9 cellular contexts compared by ENCODE assay signal in the genomic region with DNA sequence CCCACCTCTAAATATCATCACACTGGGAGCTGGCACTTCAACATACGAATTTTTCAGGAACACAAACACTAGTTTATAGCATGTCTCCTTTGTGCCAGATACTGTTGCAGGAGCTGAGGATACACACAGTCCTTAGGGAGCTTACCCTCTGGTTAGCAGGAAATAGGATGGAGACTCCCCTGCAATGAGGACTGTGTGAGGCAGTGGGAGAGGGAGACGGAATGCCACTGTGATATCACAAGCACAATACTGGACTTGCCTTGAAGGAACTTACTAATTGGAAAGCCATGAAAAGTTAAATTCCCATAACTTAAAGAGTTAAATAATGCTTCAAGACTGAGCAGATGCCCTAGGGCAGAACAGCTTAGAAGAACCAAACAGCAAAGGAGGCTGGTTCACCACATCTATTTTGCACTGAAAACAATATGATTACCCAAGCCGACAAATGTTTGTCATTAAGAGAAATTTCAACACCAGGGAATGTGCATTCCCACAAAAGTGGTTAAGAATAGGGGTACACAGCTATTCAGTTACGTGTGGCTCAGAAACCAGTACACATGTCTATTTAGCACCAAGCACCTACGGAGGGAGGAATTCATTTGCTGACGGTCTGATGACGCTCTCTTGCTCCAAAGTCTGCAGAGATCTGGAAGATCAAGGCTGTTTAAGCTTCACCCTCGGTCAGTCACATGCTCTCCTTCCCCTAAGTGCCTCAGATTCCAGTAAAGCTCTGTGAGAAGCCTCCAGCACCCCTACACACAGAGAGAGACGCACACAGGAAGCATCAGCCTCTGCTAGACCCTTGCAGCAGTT. TPM values are rescaled to one million over a fixed set of nuclear protein-coding genes. Genes with fewer than 3 reads are reported as not detected.
A peak's percentile ranks its signal among the peaks of the same experiment; 100 is the strongest.
DNase-seq lines count a peak whose midpoint lies in the region; ATAC-seq and TF ChIP-seq lines count a peak whose summit lies in the region.
"Had no signal": no experiment of that assay in that cellular context is flagged by ENCODE, and none has a peak within 500 bp of the region (broad histone marks: within the 10 kb centered on the region; RNA-seq: fewer than 3 reads in every experiment).

No MANE protein-coding gene starts in this region.

- H3K4me3 ChIP-seq in liver (ENCODE audit: low read depth in 1 of 3, low read length in 3 of 3) (peak overlapping the region in 1 of 3 donors; percentile 18), tibial artery (peak overlapping the region in 1 of 2 donors; percentile 15), endodermal cell (ENCODE audit: low read length) (no peak overlapping the region)

- intact Hi-C loops in tibial artery (cut with DNase I; ENCODE audit: low total_unique reads), result no loop called here

- H3K9me3 ChIP-seq in liver (ENCODE audit: control insufficient read depth in 4 of 4, low read length in 3 of 4) (no peaks in the 10 kb centered on the region), tibial artery (no peaks in the 10 kb centered on the region), endodermal cell (ENCODE audit: control insufficient read depth, low read length) (no peaks in the 10 kb centered on the region)

- H3K9me3 Mint-ChIP-seq in brain (no peaks in the 10 kb centered on the region), endodermal cell (no peaks in the 10 kb centered on the region)
- H3K9me3 Mint-ChIP-seq: IgD-negative memory B cell had no signal

- peak overlapping the region in 3 of 5 experiments; percentile 5 to 90 (median 19) for H3K27ac Mint-ChIP-seq in brain
- no peak overlapping the region for H3K27ac Mint-ChIP-seq in endodermal cell
- H3K27ac Mint-ChIP-seq: IgD-negative memory B cell had no signal

- no peaks in the 10 kb centered on the region for H3K27me3 ChIP-seq in liver (ENCODE audit: control insufficient read depth in 4 of 4, insufficient read depth in 4 of 4, low read length in 3 of 4)
- no peaks in the 10 kb centered on the region for H3K27me3 ChIP-seq in tibial artery
- peaks cover 6% of the 10 kb centered on the region for H3K27me3 ChIP-seq in endodermal cell (ENCODE audit: control insufficient read depth, insufficient read depth, low read length, poor library complexity, severe bottlenecking)

- DNase-seq in activated CD8-positive, alpha-beta memory T cell treated with anti-CD3 and anti-CD28 coated beads, Interleukin-2, amount 50 U/mL, for 48 hours, result peak; percentile 46
- DNase-seq in activated CD8-positive, alpha-beta memory T cell treated with anti-CD3 and anti-CD28 coated beads, Interleukin-2, amount 50 U/mL, for 4 hours, result no peak
- DNase-seq in tibial artery, result peak; percentile 11 to 64
- no peak for DNase-seq in endodermal cell
- DNase-seq in NAMALWA (ENCODE audit: low spot score), result no peak

- TF ChIP-seq CTCF in brain (conservative IDR thresholded peaks at IDR 0.05) (no peak), liver (IDR thresholded peaks at IDR 0.05; ENCODE audit: low read depth, low read length, missing input control) (no peak), tibial artery (IDR thresholded peaks at IDR 0.05) (no peak), endodermal cell (conservative IDR thresholded peaks at IDR 0.05) (no peak)

- peak; percentile 36 to 37 for TF ChIP-seq RAD21 in liver (IDR thresholded peaks at IDR 0.05)

- H3K27me3 Mint-ChIP-seq in brain (peaks cover 6% of the 10 kb centered on the region), endodermal cell (ENCODE audit: insufficient read depth) (peaks cover under 1% of the 10 kb centered on the region)

- peak overlapping the region; percentile 81 to 92 for H3K27ac ChIP-seq in liver (ENCODE audit: low read depth in 1 of 2, low read length in 2 of 2)
- peak overlapping the region; percentile 55 to 95 for H3K27ac ChIP-seq in tibial artery
- H3K27ac ChIP-seq in endodermal cell (ENCODE audit: low read depth, low read length), result no peak overlapping the region

- H3K36me3 Mint-ChIP-seq in brain (peaks cover 9% of the 10 kb centered on the region), endodermal cell (ENCODE audit: low read depth) (no peaks in the 10 kb centered on the region)
- H3K36me3 Mint-ChIP-seq: IgD-negative memory B cell had no signal

- H3K4me1 ChIP-seq in liver (ENCODE audit: control insufficient read depth in 4 of 4, insufficient read depth in 4 of 4, low read length in 3 of 4) (peaks cover 12 to 57% (median 38%) of the 10 kb centered on the region in 4 donors), tibial artery (peaks cover 0 to 92% (median 66%) of the 10 kb centered on the region in 4 donors), endodermal cell (ENCODE audit: control insufficient read depth, insufficient read depth, low read length) (no peaks in the 10 kb centered on the region)

- peak overlapping the region; percentile 64 to 96 for H3K9ac ChIP-seq in liver (ENCODE audit: low read depth in 1 of 2, low read length in 2 of 2)
- no peak overlapping the region for H3K9ac ChIP-seq in endodermal cell (ENCODE audit: extremely low read depth, low read length, poor library complexity, severe bottlenecking)

- H3K36me3 ChIP-seq in liver (ENCODE audit: control insufficient read depth in 4 of 4, insufficient read depth in 3 of 4, low read depth in 1 of 4, low read length in 3 of 4) (no peaks in the 10 kb centered on the region), tibial artery (no peaks in the 10 kb centered on the region), endodermal cell (ENCODE audit: control insufficient read depth, insufficient read depth, low read length) (no peaks in the 10 kb centered on the region)

- H3K4me1 Mint-ChIP-seq in brain (peaks cover 49% of the 10 kb centered on the region), endodermal cell (peaks cover 35% of the 10 kb centered on the region)

- ATAC-seq in HG03342 (IDR thresholded peaks at IDR 0.05; ENCODE audit: unreplicated experiment), result no peak

- WGBS in liver, result 21% methylated on average over 9 of the region's 9 CpGs
- WGBS in endodermal cell (ENCODE audit: insufficient coverage in 1 of 2, insufficient read length in 1 of 2), 2 experiments, result 83 to 91% methylated on average over 7 to 9 of the region's 9 CpGs

- peak overlapping the region; percentile 2 to 35 (median 21) for H3K4me3 Mint-ChIP-seq in brain
- no peak overlapping the region for H3K4me3 Mint-ChIP-seq in endodermal cell

TF ChIP-seq in liver, 16 proteins besides CTCF, POLR2A, EP300 and RAD21 (continues in another document):
- peak; percentile 59 for TF ChIP-seq YY1 (IDR thresholded peaks at IDR 0.05)
- peak; percentile 35 for TF ChIP-seq ATF3 (IDR thresholded peaks at IDR 0.05)
- TF ChIP-seq FOXA1 (IDR thresholded peaks at IDR 0.05), result no peak
- peak; percentile 65 for TF ChIP-seq SP1 (IDR thresholded peaks at IDR 0.05)
- peak; percentile 61 to 71 for TF ChIP-seq RXRA (IDR thresholded peaks at IDR 0.05)
- TF ChIP-seq GABPA (IDR thresholded peaks at IDR 0.05 in 1 of 2, conservative IDR thresholded peaks at IDR 0.05 in 1 of 2), result no peak
- no peak for TF ChIP-seq TAF1 (conservative IDR thresholded peaks at IDR 0.05)
- no peak for TF ChIP-seq EGR1 (IDR thresholded peaks at IDR 0.05; ENCODE audit: low read depth in 2 of 2)
- peak; percentile 88 for TF ChIP-seq REST (IDR thresholded peaks at IDR 0.05)
- TF ChIP-seq NR2F2 (IDR thresholded peaks at IDR 0.05), result peak; percentile 23

RNA-seq across cellular contexts. Expression of gene TBC1D2B, which starts 5.2 kb away (rescaled TPM):
- polyA plus RNA-seq in brain (ENCODE audit: insufficient read depth, low read depth, low replicate concordance), result 14.2 TPM
- total RNA-seq in liver, result 100 to 1,000 TPM in 1 of 2 donors, 1 to 10 TPM in 1; 8.4 to 119 TPM
- 10 to 100 TPM; 18.7 to 25.2 TPM for polyA plus RNA-seq in liver
- 10 to 100 TPM; 13.8 to 23.8 TPM for total RNA-seq in endodermal cell
- 10.7 TPM for polyA plus RNA-seq in endodermal cell (2013, experiment 1 of 2)
- polyA plus RNA-seq in endodermal cell (2013, experiment 2 of 2), result 12.9 TPM

RNA-seq across cellular contexts. Expression of gene SH2D7, which starts 20.1 kb away (rescaled TPM):
- not detected for polyA plus RNA-seq in brain (ENCODE audit: insufficient read depth, low read depth, low replicate concordance)
- total RNA-seq in liver, result not detected
- polyA plus RNA-seq in liver, result not detected
- total RNA-seq in endodermal cell, result not detected
- not detected for polyA plus RNA-seq in endodermal cell (2013, experiment 1 of 2)
- polyA plus RNA-seq in endodermal cell (2013, experiment 2 of 2), result not detected
- polyA plus RNA-seq: IgD-negative memory B cell had no signal

RNA-seq across cellular contexts. Expression of gene CIB2, which starts 59.0 kb away (rescaled TPM):
- 64.1 TPM for polyA plus RNA-seq in brain (ENCODE audit: insufficient read depth, low read depth, low replicate concordance)
- 1 to 10 TPM in 1 of 2 donors, under 1 TPM in 1; 0.25 to 2.2 TPM for total RNA-seq in liver
- under 1 TPM; 0.36 to 0.70 TPM for polyA plus RNA-seq in liver
- total RNA-seq in endodermal cell, result 10 to 100 TPM; 40.6 to 41.7 TPM
- polyA plus RNA-seq in endodermal cell (2013, experiment 1 of 2), result 42.9 TPM
- 38.6 TPM for polyA plus RNA-seq in endodermal cell (2013, experiment 2 of 2)

Comparison
In these comparisons a context has a peak if more than half of its experiments do, and no peak if none do; other contexts are left out.
1. DNase-seq: peak in activated CD8-positive, alpha-beta memory T cell treated with anti-CD3 and anti-CD28 coated beads, Interleukin-2, amount 50 U/mL, for 48 hours (single experiment) and tibial artery (2 of 2); none in activated CD8-positive, alpha-beta memory T cell treated with anti-CD3 and anti-CD28 coated beads, Interleukin-2, amount 50 U/mL, for 4 hours (single experiment), endodermal cell (single experiment) and NAMALWA (single experiment).
2. RNA of gene CIB2, which starts 59.0 kb away (total RNA-seq): 40.6 to 41.7 TPM in endodermal cell; 0.25 to 2.2 TPM in liver; every median in the first group is over 10 times any median in the second.